Comparison of ENCODE assay signal across 29 cellular contexts in genomic region chr5:166188482-166188881, GRCh38.
"Had no signal": no experiment of that assay in that cellular context is flagged by ENCODE, and none has a peak within 500 bp of the region (broad histone marks: within the 10 kb centered on the region; RNA-seq: fewer than 3 reads in every experiment).

No MANE protein-coding gene starts in this region.

- H3K4me3 Mint-ChIP-seq: immature natural killer cell; mesothelial cell of epicardium; naive B cell; natural killer cell; nephron progenitor cell; neural progenitor cell; stimulated activated naive B cell treated with anti-CD40 and anti-IgM and Interleukin-4, amounts not matched to agents 10 μg/mL and 1 μg/mL and 100 μg/mL, for 72 hours had no signal

- DNase-seq: heart right ventricle; hippocampal formation; immature natural killer cell; kidney; left ventricle myocardium inferior; mesendoderm; naive B cell; natural killer cell; nephron progenitor cell; occipital lobe; right lobe of liver; stimulated activated CD4-positive, alpha-beta T cell treated with anti-CD3 and anti-CD28 coated beads, Interleukin-12 subunit alpha, Interleukin-12 subunit beta, amount 100 ng/mL, for 4 hours; stimulated activated CD4-positive, alpha-beta T cell treated with anti-CD3 and anti-CD28 coated beads, Interleukin-15, amount 100 ng/mL, for 24 hours; stimulated activated CD4-positive, alpha-beta T cell treated with anti-CD3 and anti-CD28 coated beads, Interleukin-2, amount 100 ng/mL, for 24 hours; stimulated activated CD4-positive, alpha-beta T cell treated with anti-CD3 and anti-CD28 coated beads, Interleukin-4, amount 100 ng/mL, for 1 hour; stimulated activated naive B cell treated with anti-CD40 and anti-IgM and Interleukin-4, amounts not matched to agents 10 μg/mL and 1 μg/mL and 100 μg/mL, for 72 hours; stimulated activated naive CD8-positive, alpha-beta T cell treated with anti-CD3 and anti-CD28 coated beads, Interleukin-15, Interleukin-2, amounts not matched to agents 100 U/mL and 50 U/mL, for 24 hours; stomach; testis; thyroid gland; transverse colon; upper lobe of left lung; uterus had no signal

- H3K4me2 ChIP-seq: neural progenitor cell had no signal

- H3K4me1 ChIP-seq: heart right ventricle, left ventricle myocardium inferior, neural progenitor cell, parathyroid adenoma, right atrium auricular region, right lobe of liver, stomach, testis, thyroid gland, transverse colon, upper lobe of left lung, uterus had no signal

- H3K9me3 Mint-ChIP-seq: mesothelial cell of epicardium, nephron progenitor cell, neural progenitor cell had no signal

- H3K4me1 Mint-ChIP-seq: immature natural killer cell; naive B cell; natural killer cell; stimulated activated naive B cell treated with anti-CD40 and anti-IgM and Interleukin-4, amounts not matched to agents 10 μg/mL and 1 μg/mL and 100 μg/mL, for 72 hours had no signal

- H3K36me3 Mint-ChIP-seq: mesothelial cell of epicardium; naive B cell; neural progenitor cell; stimulated activated naive B cell treated with anti-CD40 and anti-IgM and Interleukin-4, amounts not matched to agents 10 μg/mL and 1 μg/mL and 100 μg/mL, for 72 hours had no signal

- H2AFZ ChIP-seq: neural progenitor cell, parathyroid adenoma had no signal

- H3K36me3 ChIP-seq: heart right ventricle, left ventricle myocardium inferior, neural progenitor cell, neutrophil, right atrium auricular region, right lobe of liver, stomach, thyroid gland, transverse colon, upper lobe of left lung, uterus had no signal

- H3K9me3 ChIP-seq: heart right ventricle, neutrophil, right atrium auricular region, right lobe of liver, testis, thyroid gland, transverse colon, upper lobe of left lung, uterus had no signal

- H3K27me3 ChIP-seq: heart right ventricle, neural progenitor cell, neutrophil, right atrium auricular region, right lobe of liver, stomach, testis, thyroid gland, transverse colon, upper lobe of left lung had no signal

- H3K27ac Mint-ChIP-seq: immature natural killer cell; mesothelial cell of epicardium; naive B cell; natural killer cell; nephron progenitor cell; neural progenitor cell; stimulated activated naive B cell treated with anti-CD40 and anti-IgM and Interleukin-4, amounts not matched to agents 10 μg/mL and 1 μg/mL and 100 μg/mL, for 72 hours had no signal

- H3K4me3 ChIP-seq: heart right ventricle, left ventricle myocardium inferior, lung, neural progenitor cell, right atrium auricular region, right lobe of liver, stomach, testis, thyroid gland, transverse colon, upper lobe of left lung, uterus had no signal

- H3K79me2 ChIP-seq: parathyroid adenoma had no signal

- H3K27me3 Mint-ChIP-seq: naive B cell; stimulated activated naive B cell treated with anti-CD40 and anti-IgM and Interleukin-4, amounts not matched to agents 10 μg/mL and 1 μg/mL and 100 μg/mL, for 72 hours had no signal

- H3K27ac ChIP-seq: heart right ventricle, left ventricle myocardium inferior, neural progenitor cell, neutrophil, parathyroid adenoma, right atrium auricular region, right lobe of liver, stomach, testis, thyroid gland, transverse colon, upper lobe of left lung, uterus had no signal
